28 cellular contexts compared by ENCODE assay signal in genomic region chr19:33978286-33978685, GRCh38.
"Had no signal": no experiment of that assay in that cellular context is flagged by ENCODE, and none has a peak within 500 bp of the region (broad histone marks: within the 10 kb centered on the region; RNA-seq: fewer than 3 reads in every experiment).

No MANE protein-coding gene starts in this region.

- H3K27ac ChIP-seq: stomach, suprapubic skin, testis, thoracic aorta, thyroid gland, tibial artery, tibial nerve, transverse colon, upper lobe of left lung, upper lobe of right lung, uterus, vagina had no signal

- H3K36me3 Mint-ChIP-seq: stimulated activated effector memory CD8-positive, alpha-beta T cell treated with anti-CD3 and anti-CD28 coated beads, Interleukin-12 subunit alpha, Interleukin-12 subunit beta, amount 100 ng/mL, for 72 hours; stimulated activated memory B cell treated with anti-CD40 and anti-IgM and Interleukin-4, amounts not matched to agents 10 μg/mL and 1 μg/mL and 100 μg/mL, for 72 hours; type B pancreatic cell had no signal

- H3K4me3 ChIP-seq: stomach, suprapubic skin, testis, thoracic aorta, thyroid gland, tibial artery, tibial nerve, transverse colon, upper lobe of left lung, upper lobe of right lung, uterus, vagina had no signal

- H3K36me3 ChIP-seq: stomach, suprapubic skin, thoracic aorta, thyroid gland, tibial artery, tibial nerve, transverse colon, upper lobe of left lung, upper lobe of right lung, uterus, vagina had no signal

- ATAC-seq: stimulated activated effector memory CD8-positive, alpha-beta T cell treated with anti-CD3 and anti-CD28 coated beads, Interleukin-12 subunit alpha, Interleukin-12 subunit beta, amount 100 ng/mL, for 72 hours; stimulated activated memory B cell treated with anti-CD40 and anti-IgM and Interleukin-4, amounts not matched to agents 10 μg/mL and 1 μg/mL and 100 μg/mL, for 72 hours; stimulated activated naive B cell treated with anti-CD40 and anti-IgM and Interleukin-4, amounts not matched to agents 10 μg/mL and 1 μg/mL and 100 μg/mL, for 72 hours; stimulated activated naive CD8-positive, alpha-beta T cell treated with anti-CD3 and anti-CD28 coated beads, Interleukin-15, amount 100 ng/mL, for 72 hours; stimulated activated naive CD8-positive, alpha-beta T cell treated with anti-CD3 and anti-CD28 coated beads, Interleukin-15, Interleukin-2, amounts not matched to agents 100 U/mL and 50 U/mL, for 24 hours; upper lobe of right lung had no signal

- DNase-seq: stimulated activated CD4-positive, alpha-beta T cell treated with anti-CD3 and anti-CD28 coated beads, Interleukin-2, amount 100 ng/mL, for 48 hours; stimulated activated CD4-positive, alpha-beta T cell treated with anti-CD3 and anti-CD28 coated beads, Interleukin-4, amount 100 ng/mL, for 1 hour; stimulated activated CD4-positive, alpha-beta T cell treated with anti-CD3 and anti-CD28 coated beads, Interleukin-4, amount 100 ng/mL, for 24 hours; stimulated activated CD4-positive, alpha-beta T cell treated with anti-CD3 and anti-CD28 coated beads, Interleukin-4, amount 100 ng/mL, for 4 hours; stimulated activated CD8-positive, alpha-beta memory T cell treated with anti-CD3 and anti-CD28 coated beads, Interleukin-4, amount 100 ng/mL, for 48 hours; stimulated activated naive B cell treated with anti-CD40 and anti-IgM and Interleukin-4, amounts not matched to agents 10 μg/mL and 1 μg/mL and 100 μg/mL, for 72 hours; stimulated activated naive CD4-positive, alpha-beta T cell; stimulated activated naive CD4-positive, alpha-beta T cell treated with Interleukin-2 at 50 U/mL for 16 hours; stimulated activated naive CD8-positive, alpha-beta T cell treated with anti-CD3 and anti-CD28 coated beads, Interleukin-15, amount 100 ng/mL, for 72 hours; stimulated activated naive CD8-positive, alpha-beta T cell treated with anti-CD3 and anti-CD28 coated beads, Interleukin-15, Interleukin-2, amounts not matched to agents 100 U/mL and 50 U/mL, for 24 hours; stomach; substantia nigra; testis; thyroid gland; tibial artery; transverse colon; trophoblast cell; upper lobe of left lung; upper lobe of right lung; uterus had no signal

- H3K4me1 ChIP-seq: stomach, suprapubic skin, testis, thyroid gland, tibial artery, tibial nerve, transverse colon, upper lobe of left lung, upper lobe of right lung, uterus, vagina had no signal

- H3K27me3 ChIP-seq: testis, thyroid gland, tibial artery, tibial nerve, transverse colon, upper lobe of left lung, upper lobe of right lung, uterus, vagina had no signal

- H3K4me3 Mint-ChIP-seq: stimulated activated effector memory CD8-positive, alpha-beta T cell treated with anti-CD3 and anti-CD28 coated beads, Interleukin-12 subunit alpha, Interleukin-12 subunit beta, amount 100 ng/mL, for 72 hours; stimulated activated memory B cell treated with anti-CD40 and anti-IgM and Interleukin-4, amounts not matched to agents 10 μg/mL and 1 μg/mL and 100 μg/mL, for 72 hours; stimulated activated naive B cell treated with anti-CD40 and anti-IgM and Interleukin-4, amounts not matched to agents 10 μg/mL and 1 μg/mL and 100 μg/mL, for 72 hours; stimulated activated naive CD8-positive, alpha-beta T cell treated with anti-CD3 and anti-CD28 coated beads, Interleukin-15, amount 100 ng/mL, for 72 hours; stimulated activated naive CD8-positive, alpha-beta T cell treated with anti-CD3 and anti-CD28 coated beads, Interleukin-15, Interleukin-2, amounts not matched to agents 100 ng/mL and 50 ng/mL, for 24 hours; type B pancreatic cell had no signal

- H3K4me1 Mint-ChIP-seq: stimulated activated effector memory CD8-positive, alpha-beta T cell treated with anti-CD3 and anti-CD28 coated beads, Interleukin-12 subunit alpha, Interleukin-12 subunit beta, amount 100 ng/mL, for 72 hours; stimulated activated memory B cell treated with anti-CD40 and anti-IgM and Interleukin-4, amounts not matched to agents 10 μg/mL and 1 μg/mL and 100 μg/mL, for 72 hours; stimulated activated naive B cell treated with anti-CD40 and anti-IgM and Interleukin-4, amounts not matched to agents 10 μg/mL and 1 μg/mL and 100 μg/mL, for 72 hours; stimulated activated naive CD8-positive, alpha-beta T cell treated with anti-CD3 and anti-CD28 coated beads, Interleukin-15, amount 100 ng/mL, for 72 hours had no signal

- H3K27ac Mint-ChIP-seq: stimulated activated effector memory CD8-positive, alpha-beta T cell treated with anti-CD3 and anti-CD28 coated beads, Interleukin-12 subunit alpha, Interleukin-12 subunit beta, amount 100 ng/mL, for 72 hours; stimulated activated memory B cell treated with anti-CD40 and anti-IgM and Interleukin-4, amounts not matched to agents 10 μg/mL and 1 μg/mL and 100 μg/mL, for 72 hours; stimulated activated naive B cell treated with anti-CD40 and anti-IgM and Interleukin-4, amounts not matched to agents 10 μg/mL and 1 μg/mL and 100 μg/mL, for 72 hours; stimulated activated naive CD8-positive, alpha-beta T cell treated with anti-CD3 and anti-CD28 coated beads, Interleukin-15, amount 100 ng/mL, for 72 hours; stimulated activated naive CD8-positive, alpha-beta T cell treated with anti-CD3 and anti-CD28 coated beads, Interleukin-15, Interleukin-2, amounts not matched to agents 100 ng/mL and 50 ng/mL, for 24 hours; type B pancreatic cell had no signal

- H3K9me3 ChIP-seq: stomach, suprapubic skin, testis, thoracic aorta, thyroid gland, tibial artery, transverse colon, upper lobe of left lung, upper lobe of right lung, uterus, vagina had no signal
